ENCODE assay signal across 1 cellular context in the genomic region with DNA sequence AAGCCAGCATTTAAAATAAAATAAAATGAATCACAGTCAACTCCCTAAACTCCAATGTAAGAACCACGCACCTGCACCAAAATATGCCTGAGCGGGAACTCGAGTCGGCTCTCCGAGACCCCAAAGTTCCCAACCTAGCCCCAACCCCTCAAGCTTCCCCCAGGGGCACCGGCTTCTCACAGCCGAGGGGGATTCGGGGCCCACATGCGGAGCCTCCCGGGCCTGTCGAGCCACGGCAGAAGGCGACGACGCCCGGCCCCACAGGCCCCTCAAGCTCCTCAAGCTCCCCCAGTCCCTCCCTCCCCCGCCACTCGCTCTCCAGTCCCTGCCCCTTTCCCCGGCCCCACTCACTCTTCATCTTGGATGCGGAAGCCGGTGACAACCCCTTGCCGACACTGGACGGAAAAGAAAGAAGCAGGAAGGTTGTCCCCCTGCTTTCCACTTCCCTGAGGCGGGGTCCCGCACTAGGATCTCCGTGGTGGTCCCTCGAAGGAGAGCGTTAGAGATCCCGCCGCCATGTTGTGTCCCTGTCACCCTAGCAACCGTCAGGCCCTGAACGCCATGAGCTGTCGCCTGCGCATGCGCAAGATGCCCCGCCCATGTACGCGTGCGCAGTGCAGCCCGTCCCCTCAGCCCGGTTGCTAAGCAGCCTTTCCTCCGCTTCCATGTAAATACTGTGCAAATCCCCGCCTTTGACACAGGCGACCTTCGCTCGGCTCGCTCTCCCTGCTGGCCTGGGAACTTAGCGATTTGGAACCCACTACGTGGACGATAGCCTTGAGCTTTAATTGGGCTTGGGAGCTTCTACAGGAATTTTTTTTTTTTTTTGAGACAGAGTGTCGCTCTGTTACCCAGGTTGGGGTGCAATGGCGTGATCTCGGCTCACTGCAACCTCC.
TF ChIP-seq lines count a peak whose summit lies in the region.

A gene with protein sequence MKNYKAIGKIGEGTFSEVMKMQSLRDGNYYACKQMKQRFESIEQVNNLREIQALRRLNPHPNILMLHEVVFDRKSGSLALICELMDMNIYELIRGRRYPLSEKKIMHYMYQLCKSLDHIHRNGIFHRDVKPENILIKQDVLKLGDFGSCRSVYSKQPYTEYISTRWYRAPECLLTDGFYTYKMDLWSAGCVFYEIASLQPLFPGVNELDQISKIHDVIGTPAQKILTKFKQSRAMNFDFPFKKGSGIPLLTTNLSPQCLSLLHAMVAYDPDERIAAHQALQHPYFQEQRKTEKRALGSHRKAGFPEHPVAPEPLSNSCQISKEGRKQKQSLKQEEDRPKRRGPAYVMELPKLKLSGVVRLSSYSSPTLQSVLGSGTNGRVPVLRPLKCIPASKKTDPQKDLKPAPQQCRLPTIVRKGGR (minus strand): TSS at position 554 of the 896 bp plus-strand sequence. CDS start 196 bp downstream, at position 358.

TF ChIP-seq in HepG2, 621 proteins besides CTCF, POLR2A, EP300 and RAD21 (continued from another document and continues in another):
- TF ChIP-seq, protein P1, sequence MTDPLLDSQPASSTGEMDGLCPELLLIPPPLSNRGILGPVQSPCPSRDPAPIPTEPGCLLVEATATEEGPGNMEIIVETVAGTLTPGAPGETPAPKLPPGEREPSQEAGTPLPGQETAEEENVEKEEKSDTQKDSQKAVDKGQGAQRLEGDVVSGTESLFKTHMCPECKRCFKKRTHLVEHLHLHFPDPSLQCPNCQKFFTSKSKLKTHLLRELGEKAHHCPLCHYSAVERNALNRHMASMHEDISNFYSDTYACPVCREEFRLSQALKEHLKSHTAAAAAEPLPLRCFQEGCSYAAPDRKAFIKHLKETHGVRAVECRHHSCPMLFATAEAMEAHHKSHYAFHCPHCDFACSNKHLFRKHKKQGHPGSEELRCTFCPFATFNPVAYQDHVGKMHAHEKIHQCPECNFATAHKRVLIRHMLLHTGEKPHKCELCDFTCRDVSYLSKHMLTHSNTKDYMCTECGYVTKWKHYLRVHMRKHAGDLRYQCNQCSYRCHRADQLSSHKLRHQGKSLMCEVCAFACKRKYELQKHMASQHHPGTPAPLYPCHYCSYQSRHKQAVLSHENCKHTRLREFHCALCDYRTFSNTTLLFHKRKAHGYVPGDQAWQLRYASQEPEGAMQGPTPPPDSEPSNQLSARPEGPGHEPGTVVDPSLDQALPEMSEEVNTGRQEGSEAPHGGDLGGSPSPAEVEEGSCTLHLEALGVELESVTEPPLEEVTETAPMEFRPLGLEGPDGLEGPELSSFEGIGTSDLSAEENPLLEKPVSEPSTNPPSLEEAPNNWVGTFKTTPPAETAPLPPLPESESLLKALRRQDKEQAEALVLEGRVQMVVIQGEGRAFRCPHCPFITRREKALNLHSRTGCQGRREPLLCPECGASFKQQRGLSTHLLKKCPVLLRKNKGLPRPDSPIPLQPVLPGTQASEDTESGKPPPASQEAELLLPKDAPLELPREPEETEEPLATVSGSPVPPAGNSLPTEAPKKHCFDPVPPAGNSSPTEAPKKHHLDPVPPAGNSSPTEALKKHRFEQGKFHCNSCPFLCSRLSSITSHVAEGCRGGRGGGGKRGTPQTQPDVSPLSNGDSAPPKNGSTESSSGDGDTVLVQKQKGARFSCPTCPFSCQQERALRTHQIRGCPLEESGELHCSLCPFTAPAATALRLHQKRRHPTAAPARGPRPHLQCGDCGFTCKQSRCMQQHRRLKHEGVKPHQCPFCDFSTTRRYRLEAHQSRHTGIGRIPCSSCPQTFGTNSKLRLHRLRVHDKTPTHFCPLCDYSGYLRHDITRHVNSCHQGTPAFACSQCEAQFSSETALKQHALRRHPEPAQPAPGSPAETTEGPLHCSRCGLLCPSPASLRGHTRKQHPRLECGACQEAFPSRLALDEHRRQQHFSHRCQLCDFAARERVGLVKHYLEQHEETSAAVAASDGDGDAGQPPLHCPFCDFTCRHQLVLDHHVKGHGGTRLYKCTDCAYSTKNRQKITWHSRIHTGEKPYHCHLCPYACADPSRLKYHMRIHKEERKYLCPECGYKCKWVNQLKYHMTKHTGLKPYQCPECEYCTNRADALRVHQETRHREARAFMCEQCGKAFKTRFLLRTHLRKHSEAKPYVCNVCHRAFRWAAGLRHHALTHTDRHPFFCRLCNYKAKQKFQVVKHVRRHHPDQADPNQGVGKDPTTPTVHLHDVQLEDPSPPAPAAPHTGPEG (CRISPR knock-in tag; IDR thresholded peaks at IDR 0.05): no peak
- TF ChIP-seq ZNF264 (CRISPR knock-in tag; IDR thresholded peaks at IDR 0.05) (0 out of 2 replicates have a peak, but pooled peaks have one; percentile 28), ZFP1 (CRISPR knock-in tag; IDR thresholded peaks at IDR 0.05) (no peak), SALL2 (CRISPR knock-in tag; IDR thresholded peaks at IDR 0.05) (no peak), RXRB (CRISPR knock-in tag; IDR thresholded peaks at IDR 0.05; ENCODE audit: borderline replicate concordance) (peak; percentile 52; the same call in 1 of the 2 replicates), ZSCAN9 (CRISPR knock-in tag; IDR thresholded peaks at IDR 0.05; ENCODE audit: borderline replicate concordance) (no peak), ATAD3A (CRISPR knock-in tag; IDR thresholded peaks at IDR 0.05) (no peak), ETV5 (CRISPR knock-in tag; IDR thresholded peaks at IDR 0.05; ENCODE audit: borderline replicate concordance) (peak; percentile 28; the same call in 1 of the 2 replicates), ZNF34 (CRISPR knock-in tag; IDR thresholded peaks at IDR 0.05; ENCODE audit: borderline replicate concordance) (no peak), SSRP1 (CRISPR knock-in tag; IDR thresholded peaks at IDR 0.05) (no peak)
- TF ChIP-seq, protein P2, sequence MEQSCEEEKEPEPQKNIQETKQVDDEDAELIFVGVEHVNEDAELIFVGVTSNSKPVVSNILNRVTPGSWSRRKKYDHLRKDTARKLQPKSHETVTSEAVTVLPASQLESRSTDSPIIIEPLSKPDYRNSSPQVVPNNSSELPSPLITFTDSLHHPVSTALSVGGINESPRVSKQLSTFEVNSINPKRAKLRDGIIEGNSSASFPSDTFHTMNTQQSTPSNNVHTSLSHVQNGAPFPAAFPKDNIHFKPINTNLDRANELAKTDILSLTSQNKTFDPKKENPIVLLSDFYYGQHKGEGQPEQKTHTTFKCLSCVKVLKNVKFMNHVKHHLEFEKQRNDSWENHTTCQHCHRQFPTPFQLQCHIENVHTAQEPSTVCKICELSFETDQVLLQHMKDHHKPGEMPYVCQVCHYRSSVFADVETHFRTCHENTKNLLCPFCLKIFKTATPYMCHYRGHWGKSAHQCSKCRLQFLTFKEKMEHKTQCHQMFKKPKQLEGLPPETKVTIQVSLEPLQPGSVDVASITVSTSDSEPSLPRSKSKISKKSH (CRISPR knock-in tag; IDR thresholded peaks at IDR 0.05; ENCODE audit: borderline replicate concordance): no peak
- TF ChIP-seq, protein P3, sequence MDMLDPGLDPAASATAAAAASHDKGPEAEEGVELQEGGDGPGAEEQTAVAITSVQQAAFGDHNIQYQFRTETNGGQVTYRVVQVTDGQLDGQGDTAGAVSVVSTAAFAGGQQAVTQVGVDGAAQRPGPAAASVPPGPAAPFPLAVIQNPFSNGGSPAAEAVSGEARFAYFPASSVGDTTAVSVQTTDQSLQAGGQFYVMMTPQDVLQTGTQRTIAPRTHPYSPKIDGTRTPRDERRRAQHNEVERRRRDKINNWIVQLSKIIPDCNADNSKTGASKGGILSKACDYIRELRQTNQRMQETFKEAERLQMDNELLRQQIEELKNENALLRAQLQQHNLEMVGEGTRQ (IDR thresholded peaks at IDR 0.05; ENCODE audit: low read depth, low read length): no peak
- TF ChIP-seq, protein P3 (CRISPR knock-in tag; IDR thresholded peaks at IDR 0.05; ENCODE audit: borderline replicate concordance): no peak
- TF ChIP-seq, protein P4, sequence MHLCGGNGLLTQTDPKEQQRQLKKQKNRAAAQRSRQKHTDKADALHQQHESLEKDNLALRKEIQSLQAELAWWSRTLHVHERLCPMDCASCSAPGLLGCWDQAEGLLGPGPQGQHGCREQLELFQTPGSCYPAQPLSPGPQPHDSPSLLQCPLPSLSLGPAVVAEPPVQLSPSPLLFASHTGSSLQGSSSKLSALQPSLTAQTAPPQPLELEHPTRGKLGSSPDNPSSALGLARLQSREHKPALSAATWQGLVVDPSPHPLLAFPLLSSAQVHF (CRISPR knock-in tag; IDR thresholded peaks at IDR 0.05): no peak
- TF ChIP-seq, protein P5, sequence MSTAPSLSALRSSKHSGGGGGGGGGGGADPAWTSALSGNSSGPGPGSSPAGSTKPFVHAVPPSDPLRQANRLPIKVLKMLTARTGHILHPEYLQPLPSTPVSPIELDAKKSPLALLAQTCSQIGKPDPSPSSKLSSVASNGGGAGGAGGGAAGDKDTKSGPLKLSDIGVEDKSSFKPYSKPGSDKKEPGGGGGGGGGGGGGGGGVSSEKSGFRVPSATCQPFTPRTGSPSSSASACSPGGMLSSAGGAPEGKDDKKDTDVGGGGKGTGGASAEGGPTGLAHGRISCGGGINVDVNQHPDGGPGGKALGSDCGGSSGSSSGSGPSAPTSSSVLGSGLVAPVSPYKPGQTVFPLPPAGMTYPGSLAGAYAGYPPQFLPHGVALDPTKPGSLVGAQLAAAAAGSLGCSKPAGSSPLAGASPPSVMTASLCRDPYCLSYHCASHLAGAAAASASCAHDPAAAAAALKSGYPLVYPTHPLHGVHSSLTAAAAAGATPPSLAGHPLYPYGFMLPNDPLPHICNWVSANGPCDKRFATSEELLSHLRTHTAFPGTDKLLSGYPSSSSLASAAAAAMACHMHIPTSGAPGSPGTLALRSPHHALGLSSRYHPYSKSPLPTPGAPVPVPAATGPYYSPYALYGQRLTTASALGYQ (CRISPR knock-in tag; IDR thresholded peaks at IDR 0.05): no peak
- TF ChIP-seq, protein P6, sequence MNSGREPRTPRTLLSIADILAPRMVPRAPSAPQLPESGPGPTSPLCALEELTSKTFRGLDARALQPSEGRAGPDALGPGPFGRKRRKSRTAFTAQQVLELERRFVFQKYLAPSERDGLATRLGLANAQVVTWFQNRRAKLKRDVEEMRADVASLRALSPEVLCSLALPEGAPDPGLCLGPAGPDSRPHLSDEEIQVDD (CRISPR knock-in tag; IDR thresholded peaks at IDR 0.05; ENCODE audit: borderline replicate concordance): no peak
- TF ChIP-seq, protein P7, sequence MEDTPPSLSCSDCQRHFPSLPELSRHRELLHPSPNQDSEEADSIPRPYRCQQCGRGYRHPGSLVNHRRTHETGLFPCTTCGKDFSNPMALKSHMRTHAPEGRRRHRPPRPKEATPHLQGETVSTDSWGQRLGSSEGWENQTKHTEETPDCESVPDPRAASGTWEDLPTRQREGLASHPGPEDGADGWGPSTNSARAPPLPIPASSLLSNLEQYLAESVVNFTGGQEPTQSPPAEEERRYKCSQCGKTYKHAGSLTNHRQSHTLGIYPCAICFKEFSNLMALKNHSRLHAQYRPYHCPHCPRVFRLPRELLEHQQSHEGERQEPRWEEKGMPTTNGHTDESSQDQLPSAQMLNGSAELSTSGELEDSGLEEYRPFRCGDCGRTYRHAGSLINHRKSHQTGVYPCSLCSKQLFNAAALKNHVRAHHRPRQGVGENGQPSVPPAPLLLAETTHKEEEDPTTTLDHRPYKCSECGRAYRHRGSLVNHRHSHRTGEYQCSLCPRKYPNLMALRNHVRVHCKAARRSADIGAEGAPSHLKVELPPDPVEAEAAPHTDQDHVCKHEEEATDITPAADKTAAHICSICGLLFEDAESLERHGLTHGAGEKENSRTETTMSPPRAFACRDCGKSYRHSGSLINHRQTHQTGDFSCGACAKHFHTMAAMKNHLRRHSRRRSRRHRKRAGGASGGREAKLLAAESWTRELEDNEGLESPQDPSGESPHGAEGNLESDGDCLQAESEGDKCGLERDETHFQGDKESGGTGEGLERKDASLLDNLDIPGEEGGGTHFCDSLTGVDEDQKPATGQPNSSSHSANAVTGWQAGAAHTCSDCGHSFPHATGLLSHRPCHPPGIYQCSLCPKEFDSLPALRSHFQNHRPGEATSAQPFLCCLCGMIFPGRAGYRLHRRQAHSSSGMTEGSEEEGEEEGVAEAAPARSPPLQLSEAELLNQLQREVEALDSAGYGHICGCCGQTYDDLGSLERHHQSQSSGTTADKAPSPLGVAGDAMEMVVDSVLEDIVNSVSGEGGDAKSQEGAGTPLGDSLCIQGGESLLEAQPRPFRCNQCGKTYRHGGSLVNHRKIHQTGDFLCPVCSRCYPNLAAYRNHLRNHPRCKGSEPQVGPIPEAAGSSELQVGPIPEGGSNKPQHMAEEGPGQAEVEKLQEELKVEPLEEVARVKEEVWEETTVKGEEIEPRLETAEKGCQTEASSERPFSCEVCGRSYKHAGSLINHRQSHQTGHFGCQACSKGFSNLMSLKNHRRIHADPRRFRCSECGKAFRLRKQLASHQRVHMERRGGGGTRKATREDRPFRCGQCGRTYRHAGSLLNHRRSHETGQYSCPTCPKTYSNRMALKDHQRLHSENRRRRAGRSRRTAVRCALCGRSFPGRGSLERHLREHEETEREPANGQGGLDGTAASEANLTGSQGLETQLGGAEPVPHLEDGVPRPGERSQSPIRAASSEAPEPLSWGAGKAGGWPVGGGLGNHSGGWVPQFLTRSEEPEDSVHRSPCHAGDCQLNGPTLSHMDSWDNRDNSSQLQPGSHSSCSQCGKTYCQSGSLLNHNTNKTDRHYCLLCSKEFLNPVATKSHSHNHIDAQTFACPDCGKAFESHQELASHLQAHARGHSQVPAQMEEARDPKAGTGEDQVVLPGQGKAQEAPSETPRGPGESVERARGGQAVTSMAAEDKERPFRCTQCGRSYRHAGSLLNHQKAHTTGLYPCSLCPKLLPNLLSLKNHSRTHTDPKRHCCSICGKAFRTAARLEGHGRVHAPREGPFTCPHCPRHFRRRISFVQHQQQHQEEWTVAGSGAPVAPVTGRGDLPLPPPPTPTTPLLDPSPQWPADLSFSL (CRISPR knock-in tag; IDR thresholded peaks at IDR 0.05): no peak
- TF ChIP-seq, protein P8, sequence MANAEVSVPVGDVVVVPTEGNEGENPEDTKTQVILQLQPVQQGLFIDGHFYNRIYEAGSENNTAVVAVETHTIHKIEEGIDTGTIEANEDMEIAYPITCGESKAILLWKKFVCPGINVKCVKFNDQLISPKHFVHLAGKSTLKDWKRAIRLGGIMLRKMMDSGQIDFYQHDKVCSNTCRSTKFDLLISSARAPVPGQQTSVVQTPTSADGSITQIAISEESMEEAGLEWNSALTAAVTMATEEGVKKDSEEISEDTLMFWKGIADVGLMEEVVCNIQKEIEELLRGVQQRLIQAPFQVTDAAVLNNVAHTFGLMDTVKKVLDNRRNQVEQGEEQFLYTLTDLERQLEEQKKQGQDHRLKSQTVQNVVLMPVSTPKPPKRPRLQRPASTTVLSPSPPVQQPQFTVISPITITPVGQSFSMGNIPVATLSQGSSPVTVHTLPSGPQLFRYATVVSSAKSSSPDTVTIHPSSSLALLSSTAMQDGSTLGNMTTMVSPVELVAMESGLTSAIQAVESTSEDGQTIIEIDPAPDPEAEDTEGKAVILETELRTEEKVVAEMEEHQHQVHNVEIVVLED (CRISPR knock-in tag; IDR thresholded peaks at IDR 0.05; ENCODE audit: borderline replicate concordance): peak; percentile 43; the same call in 1 of the 2 replicates
